ENCODE assay signal across 12 cellular contexts in genomic region chr17:77914440-77915254, GRCh38. TPM values are rescaled to one million over a fixed set of nuclear protein-coding genes. Genes with fewer than 3 reads are reported as not detected.
A peak's percentile ranks its signal among the peaks of the same experiment; 100 is the strongest.
DNase-seq lines count a peak whose midpoint lies in the region; ATAC-seq and TF ChIP-seq lines count a peak whose summit lies in the region.
"Had no signal": no experiment of that assay in that cellular context is flagged by ENCODE, and none has a peak within 500 bp of the region (broad histone marks: within the 10 kb centered on the region; RNA-seq: fewer than 3 reads in every experiment).

No MANE protein-coding gene starts in this region.

- H3K9me3 ChIP-seq in RWPE2 (ENCODE audit: severe bottlenecking) = no peaks in the 10 kb centered on the region
- no peaks in the 10 kb centered on the region for H3K9me3 ChIP-seq in hepatocyte (ENCODE audit: low read depth)
- no peaks in the 10 kb centered on the region for H3K9me3 ChIP-seq in testis
- H3K9me3 ChIP-seq: upper lobe of left lung had no signal

- peak overlapping the region; percentile 52 for H3K4me2 ChIP-seq in hepatocyte

- intact Hi-C loops in testis (cut with DNase I; ENCODE audit: low total_unique reads) = no loop called here

- H3K36me3 ChIP-seq in RWPE2 (ENCODE audit: low read depth) (no peaks in the 10 kb centered on the region), hepatocyte (replicated peaks; ENCODE audit: insufficient read depth, low read depth) (no peaks in the 10 kb centered on the region), testis (ENCODE audit: low read depth, missing control alignments) (no peaks in the 10 kb centered on the region)
- H3K36me3 ChIP-seq: upper lobe of left lung had no signal

- 50% methylated on average over 14 of the region's 18 CpGs for WGBS in hepatocyte (ENCODE audit: low lambda C conversion rate, missing lambda C conversion rate)
- 41 to 59% methylated on average over 18 of the region's 18 CpGs for WGBS in testis, 2 donors

- no peaks in the 10 kb centered on the region for H3K9me2 ChIP-seq in hepatocyte (replicated peaks; ENCODE audit: insufficient read depth)

- H3K27ac ChIP-seq in RWPE2 (ENCODE audit: poor library complexity, severe bottlenecking) (no peak overlapping the region), hepatocyte (no peak overlapping the region), testis (no peak overlapping the region)
- H3K27ac ChIP-seq: upper lobe of left lung had no signal

- no peaks in the 10 kb centered on the region for H4K20me1 ChIP-seq in hepatocyte (ENCODE audit: insufficient read depth, poor library complexity, severe bottlenecking)

- H3K27me3 ChIP-seq in RWPE2 (ENCODE audit: insufficient read depth, poor library complexity, severe bottlenecking) = peaks cover 56% of the 10 kb centered on the region
- H3K27me3 ChIP-seq in hepatocyte = peaks cover 39% of the 10 kb centered on the region
- no peaks in the 10 kb centered on the region for H3K27me3 ChIP-seq in testis

- no peak for TF ChIP-seq POLR2A in testis (IDR thresholded peaks at IDR 0.05)

- DNase-seq in NCI-H345 (lab: John Stamatoyannopoulos, UW) (peak; percentile 31), NCI-H345 treated with DMSO at 0.1 percent for 48 hours (lab: John Stamatoyannopoulos, UW; ENCODE audit: unreplicated experiment) (no peak), RWPE2 (ENCODE audit: low spot score) (no peak), hepatocyte (ENCODE audit: low spot score) (peak; percentile 76), testis (peak; percentile 40), dedifferentiated amniotic fluid mesenchymal stem cell (ENCODE audit: extremely low spot score) (no peak), ecto neural progenitor cell (ENCODE audit: low spot score) (no peak)
- DNase-seq: activated CD8-positive, alpha-beta memory T cell treated with anti-CD3 and anti-CD28 coated beads, Interleukin-2, amount 10 ng/mL, durations not matched to agents 7 days and 5 days; caudate nucleus; SHP77 treated with DMSO at 0.1 percent for 48 hours; upper lobe of left lung had no signal

- no peak overlapping the region for H3K4me3 ChIP-seq in RWPE2 (ENCODE audit: severe bottlenecking)
- H3K4me3 ChIP-seq in hepatocyte = no peak overlapping the region
- no peak overlapping the region for H3K4me3 ChIP-seq in testis
- H3K4me3 ChIP-seq: upper lobe of left lung had no signal

- H3K79me2 ChIP-seq in hepatocyte = no peaks in the 10 kb centered on the region

- ATAC-seq in RWPE2 (ENCODE audit: low read depth) (peak; percentile 38; the same call in 1 of the 3 replicates), HG03095 (IDR thresholded peaks at IDR 0.05; ENCODE audit: unreplicated experiment) (no peak)
- ATAC-seq: activated CD8-positive, alpha-beta memory T cell treated with anti-CD3 and anti-CD28 coated beads, Interleukin-2, amount 10 ng/mL, durations not matched to agents 7 days and 5 days had no signal

- H2AFZ ChIP-seq in hepatocyte = no peak overlapping the region

- TF ChIP-seq CTCF in RWPE2 (IDR thresholded peaks at IDR 0.05; ENCODE audit: poor library complexity, severe bottlenecking) (peak; percentile 8), hepatocyte (IDR thresholded peaks at IDR 0.05; ENCODE audit: poor library complexity) (peak; percentile 28), testis (IDR thresholded peaks at IDR 0.05) (no peak)

- no peaks in the 10 kb centered on the region for H3K4me1 ChIP-seq in RWPE2 (ENCODE audit: insufficient read depth, poor library complexity, severe bottlenecking)
- H3K4me1 ChIP-seq in hepatocyte (ENCODE audit: insufficient read depth) = peaks cover 21% of the 10 kb centered on the region
- H3K4me1 ChIP-seq in testis = no peaks in the 10 kb centered on the region

RNA-seq across cellular contexts. Expression of gene TNRC6C, which starts 43.9 kb away (rescaled TPM):
- total RNA-seq in hepatocyte = 3.5 and 4.2 TPM in 2 replicates
- polyA plus RNA-seq in hepatocyte = 5.1 and 5.6 TPM in 2 replicates
- total RNA-seq in testis = 10 to 100 TPM; 27.4 to 35.6 TPM
- 26.2 TPM for polyA plus RNA-seq in testis (ENCODE audit: insufficient read depth, low read depth, low replicate concordance)

Comparison
In these comparisons a context has a peak if more than half of its experiments do, and no peak if none do; other contexts are left out.
1. DNase-seq: peak in NCI-H345 (single experiment), hepatocyte (single experiment) and testis (single experiment); none in NCI-H345 treated with DMSO at 0.1 percent for 48 hours (single experiment), RWPE2 (single experiment), dedifferentiated amniotic fluid mesenchymal stem cell (single experiment) and ecto neural progenitor cell (single experiment).
2. CTCF ChIP-seq: peak in RWPE2 (single experiment) and hepatocyte (single experiment); none in testis (0 of 3).